23 cellular contexts compared by ENCODE assay signal in genomic region chr1:64401285-64401684, GRCh38.
"Had no signal": no experiment of that assay in that cellular context is flagged by ENCODE, and none has a peak within 500 bp of the region (broad histone marks: within the 10 kb centered on the region; RNA-seq: fewer than 3 reads in every experiment).

No MANE protein-coding gene starts in this region.

- DNase-seq: colonic mucosa; cortex of kidney; dermis blood vessel endothelial cell; dorsolateral prefrontal cortex; effector CD4-positive, alpha-beta T cell; effector CD8-positive, alpha-beta T cell; effector memory CD4-positive, alpha-beta T cell; effector memory CD8-positive, alpha-beta T cell; endodermal cell; erythroblast; esophagus squamous epithelium; foreskin fibroblast; foreskin keratinocyte; foreskin melanocyte; gastrocnemius medialis; glutamatergic neuron; head of caudate nucleus; heart left ventricle; heart right ventricle had no signal

- H3K4me1 ChIP-seq: colonic mucosa, esophagus muscularis mucosa, esophagus squamous epithelium, foreskin keratinocyte, gastrocnemius medialis, gastroesophageal sphincter, heart left ventricle, heart right ventricle had no signal

- H3K4me3 ChIP-seq: colonic mucosa, coronary artery, dorsolateral prefrontal cortex, esophagus muscularis mucosa, esophagus squamous epithelium, gastrocnemius medialis, gastroesophageal sphincter, heart left ventricle, heart right ventricle had no signal

- H3K9me3 ChIP-seq: colonic mucosa, esophagus muscularis mucosa, esophagus squamous epithelium, gastrocnemius medialis, gastroesophageal sphincter, heart left ventricle, heart right ventricle had no signal

- H3K36me3 ChIP-seq: colonic mucosa, esophagus muscularis mucosa, esophagus squamous epithelium, gastrocnemius medialis, gastroesophageal sphincter, heart left ventricle, heart right ventricle had no signal

- H3K27ac ChIP-seq: colonic mucosa, coronary artery, dorsolateral prefrontal cortex, epithelial cell of prostate, esophagus muscularis mucosa, esophagus squamous epithelium, foreskin keratinocyte, gastrocnemius medialis, gastroesophageal sphincter, heart left ventricle, heart right ventricle had no signal
